28 cellular contexts compared by ENCODE assay signal in the genomic region with DNA sequence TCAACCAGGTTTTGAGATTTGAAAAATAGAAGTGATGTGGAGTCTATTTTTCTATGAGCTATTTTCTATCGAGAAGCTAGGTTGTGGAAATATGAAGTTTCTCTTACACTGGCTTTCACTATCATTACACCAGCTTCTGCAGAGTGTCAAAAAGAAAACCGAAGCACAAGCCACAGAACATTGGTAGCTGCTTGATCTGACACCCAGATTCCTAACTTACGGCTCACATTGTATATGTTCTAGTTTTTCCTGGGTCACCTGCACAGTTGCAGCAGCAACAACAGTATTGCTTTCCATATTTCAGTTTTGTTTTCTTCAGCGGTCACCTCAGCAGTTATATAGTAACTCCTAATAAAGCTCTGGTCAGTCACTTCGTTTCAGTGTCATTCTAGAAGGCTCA.
"Had no signal": no experiment of that assay in that cellular context is flagged by ENCODE, and none has a peak within 500 bp of the region (broad histone marks: within the 10 kb centered on the region; RNA-seq: fewer than 3 reads in every experiment).

No MANE protein-coding gene starts in this region.

- H3K4me1 ChIP-seq: adrenal gland, body of pancreas, breast epithelium, SJCRH30 had no signal

- H3K27ac Mint-ChIP-seq: activated CD4-positive, alpha-beta T cell treated with anti-CD3 and anti-CD28 coated beads, Interleukin-2, amount 10 ng/mL, durations not matched to agents 24 days and 14 days; activated CD8-positive, alpha-beta T cell treated with anti-CD3 and anti-CD28 coated beads, Interleukin-2, amount 10 ng/mL, durations not matched to agents 7 days and 5 days; activated naive CD4-positive, alpha-beta T cell treated with anti-CD3 and anti-CD28 coated beads for 36 hours; activated naive CD4-positive, alpha-beta T cell treated with anti-CD3 and anti-CD28 coated beads, Interleukin-2, amount 50 U/mL, for 72 hours; activated T-helper 1 cell treated with anti-CD3 and anti-CD28 coated beads, Interleukin-12 subunit alpha, Interleukin-12 subunit beta, Interleukin-2, Interleukin-4 antibody, amounts not matched to agents 30 ng/mL and 10 ng/mL and 1 ng/mL, durations not matched to agents 14 hours and 24 hours and 36 hours had no signal

- H3K36me3 ChIP-seq: adrenal gland, breast epithelium, MG63, SJCRH30 had no signal

- H3K9me3 ChIP-seq: adrenal gland, body of pancreas, MG63, SJCRH30 had no signal

- H3K27me3 ChIP-seq: adrenal gland, body of pancreas, breast epithelium, MG63, SJCRH30 had no signal

- H3K36me3 Mint-ChIP-seq: activated naive CD4-positive, alpha-beta T cell treated with anti-CD3 and anti-CD28 coated beads, Interleukin-2, amount 50 U/mL, for 72 hours had no signal

- H3K27me3 Mint-ChIP-seq: activated CD4-positive, alpha-beta T cell treated with anti-CD3 and anti-CD28 coated beads, Interleukin-2, amount 10 ng/mL, durations not matched to agents 24 days and 14 days had no signal

- H3K4me3 ChIP-seq: adrenal gland, body of pancreas, breast epithelium, MG63, SJCRH30, SK-N-MC had no signal

- H3K27ac ChIP-seq: adrenal gland, body of pancreas, breast epithelium, SJCRH30, SK-N-MC had no signal

- H3K4me3 Mint-ChIP-seq: activated CD4-positive, alpha-beta T cell treated with anti-CD3 and anti-CD28 coated beads, Interleukin-2, amount 10 ng/mL, durations not matched to agents 24 days and 14 days; activated CD8-positive, alpha-beta T cell treated with anti-CD3 and anti-CD28 coated beads, Interleukin-2, amount 10 ng/mL, durations not matched to agents 7 days and 5 days; activated naive CD4-positive, alpha-beta T cell treated with anti-CD3 and anti-CD28 coated beads for 36 hours; activated T-cell treated with anti-CD3 and anti-CD28 coated beads, Interleukin-2, amount 50 U/mL, for 4 hours; activated T-helper 1 cell treated with anti-CD3 and anti-CD28 coated beads, Interleukin-12 subunit alpha, Interleukin-12 subunit beta, Interleukin-2, Interleukin-4 antibody, amounts not matched to agents 30 ng/mL and 10 ng/mL and 1 ng/mL, durations not matched to agents 14 hours and 24 hours and 36 hours had no signal

- H3K4me1 Mint-ChIP-seq: activated CD4-positive, alpha-beta T cell treated with anti-CD3 and anti-CD28 coated beads, Interleukin-2, amount 10 ng/mL, durations not matched to agents 24 days and 14 days had no signal

- DNase-seq: activated CD4-positive, alpha-beta T cell treated with anti-CD3 and anti-CD28 coated beads, Interleukin-2, amount 10 ng/mL, durations not matched to agents 24 days and 14 days; activated CD4-positive, alpha-beta T cell treated with anti-CD3 and anti-CD28 coated beads, Interleukin-2, amount 50 U/mL, for 48 hours; activated CD8-positive, alpha-beta T cell treated with anti-CD3 and anti-CD28 coated beads, Interleukin-2, amount 10 ng/mL, durations not matched to agents 7 days and 5 days; activated gamma-delta T cell treated with Interleukin-2 at 50 U/mL for 16 hours; activated naive CD4-positive, alpha-beta T cell treated with anti-CD3 and anti-CD28 coated beads for 36 hours; activated T-cell treated with anti-CD3 and anti-CD28 coated beads, Interleukin-2, amount 50 U/mL, for 4 hours; adrenal gland; body of pancreas; Karpas-422; MG63; MV-4-11; NCI-H1092; NCI-H1417; NCI-H146; NCI-H187; NCI-H2029 treated with DMSO at 0.1 percent for 48 hours; NCI-H2107; NCI-H2171; NCI-H510A; NCI-H526; NCI-H748 treated with DMSO at 0.1 percent for 48 hours; SHP77; SJCRH30; T1000 had no signal

- H3K9me3 Mint-ChIP-seq: activated CD4-positive, alpha-beta T cell treated with anti-CD3 and anti-CD28 coated beads, Interleukin-2, amount 10 ng/mL, durations not matched to agents 24 days and 14 days; activated T-helper 1 cell treated with anti-CD3 and anti-CD28 coated beads, Interleukin-12 subunit alpha, Interleukin-12 subunit beta, Interleukin-2, Interleukin-4 antibody, amounts not matched to agents 30 ng/mL and 10 ng/mL and 1 ng/mL, durations not matched to agents 14 hours and 24 hours and 36 hours had no signal
